In genomic region chr1:35243681-35244080, GRCh38 we compare ENCODE assay signal across 1 cellular context.
TF ChIP-seq lines count a peak whose summit lies in the region.

No MANE protein-coding gene starts in this region.

TF ChIP-seq in HepG2, 621 proteins besides CTCF, POLR2A, EP300 and RAD21 (continued from another document and continues in another):
- TF ChIP-seq ARID5B (CRISPR knock-in tag; IDR thresholded peaks at IDR 0.05) (peak; percentile 48; the same call in 1 of the 2 replicates), CREB1 (IDR thresholded peaks at IDR 0.05) (no peak), CREB1 (CRISPR knock-in tag; IDR thresholded peaks at IDR 0.05) (peak; percentile 43; the same call in 1 of the 2 replicates), ZNF556 (CRISPR knock-in tag; IDR thresholded peaks at IDR 0.05; ENCODE audit: borderline replicate concordance) (no peak), HNF4G (IDR thresholded peaks at IDR 0.05; ENCODE audit: borderline replicate concordance, low read depth, low read length) (peak; percentile 70), HNF4G (CRISPR knock-in tag; IDR thresholded peaks at IDR 0.05; ENCODE audit: borderline replicate concordance, low read depth) (no peak), DPF2 (CRISPR knock-in tag; IDR thresholded peaks at IDR 0.05; ENCODE audit: borderline replicate concordance, low read depth) (no peak), ZNF18 (CRISPR knock-in tag; IDR thresholded peaks at IDR 0.05; ENCODE audit: insufficient replicate concordance) (no peak), E2F5 (CRISPR knock-in tag; conservative IDR thresholded peaks at IDR 0.05) (no peak), ZSCAN22 (CRISPR knock-in tag; IDR thresholded peaks at IDR 0.05) (no peak), ZNF362 (CRISPR knock-in tag; IDR thresholded peaks at IDR 0.05; ENCODE audit: borderline replicate concordance) (peak; percentile 19; the same call in 1 of the 2 replicates), ZNF503 (CRISPR knock-in tag; IDR thresholded peaks at IDR 0.05) (0 out of 2 replicates have a peak, but pooled peaks have one; percentile 17), PHB2 (IDR thresholded peaks at IDR 0.05; ENCODE audit: partially characterized antibody) (no peak), RAD51 (IDR thresholded peaks at IDR 0.05; ENCODE audit: borderline replicate concordance) (no peak), HNF4A (CRISPR knock-in tag; IDR thresholded peaks at IDR 0.05) (peak; percentile 86), CEBPG (CRISPR knock-in tag; IDR thresholded peaks at IDR 0.05) (no peak), ZNF644 (CRISPR knock-in tag; IDR thresholded peaks at IDR 0.05; ENCODE audit: low read depth) (0 out of 2 replicates have a peak, but pooled peaks have one; percentile 57), ZNF513 (CRISPR knock-in tag; conservative IDR thresholded peaks at IDR 0.05) (no peak), ZNF180 (CRISPR knock-in tag; IDR thresholded peaks at IDR 0.05; ENCODE audit: borderline replicate concordance, low read depth) (no peak), MEIS2 (CRISPR knock-in tag; IDR thresholded peaks at IDR 0.05) (0 out of 2 replicates have a peak, but pooled peaks have one; percentile 41), ATF7-NPFF (CRISPR knock-in tag; IDR thresholded peaks at IDR 0.05; ENCODE audit: low read depth) (no peak), HNF1A (IDR thresholded peaks at IDR 0.05; ENCODE audit: low read depth) (no peak), HNF1A (CRISPR knock-in tag; IDR thresholded peaks at IDR 0.05; ENCODE audit: borderline replicate concordance) (no peak), FOXJ3 (CRISPR knock-in tag; IDR thresholded peaks at IDR 0.05; ENCODE audit: borderline replicate concordance) (peak; percentile 28; the same call in 1 of the 2 replicates), ZNF576 (CRISPR knock-in tag; IDR thresholded peaks at IDR 0.05) (no peak), NCOR1 (IDR thresholded peaks at IDR 0.05; ENCODE audit: borderline replicate concordance, low read length) (peak; percentile 19; the same call in 1 of the 2 replicates), ZSCAN30 (CRISPR knock-in tag; IDR thresholded peaks at IDR 0.05) (no peak), PITX1 (CRISPR knock-in tag; IDR thresholded peaks at IDR 0.05) (peak; percentile 77), SP1 (IDR thresholded peaks at IDR 0.05) (no peak), SP1 (CRISPR knock-in tag; IDR thresholded peaks at IDR 0.05) (no peak), ZNF232 (CRISPR knock-in tag; IDR thresholded peaks at IDR 0.05; ENCODE audit: borderline replicate concordance) (no peak), ADNP (CRISPR knock-in tag; IDR thresholded peaks at IDR 0.05) (no peak), ZNF574 (CRISPR knock-in tag; IDR thresholded peaks at IDR 0.05) (no peak), PRPF4 (IDR thresholded peaks at IDR 0.05; ENCODE audit: low read depth, low read length, poor library complexity, severe bottlenecking) (no peak), MTF1 (CRISPR knock-in tag; IDR thresholded peaks at IDR 0.05) (no peak), REPIN1 (CRISPR knock-in tag; IDR thresholded peaks at IDR 0.05; ENCODE audit: borderline replicate concordance, low read depth) (no peak), ZNF264 (CRISPR knock-in tag; IDR thresholded peaks at IDR 0.05) (no peak), SCMH1 (CRISPR knock-in tag; IDR thresholded peaks at IDR 0.05; ENCODE audit: borderline replicate concordance) (no peak), BCLAF1 (IDR thresholded peaks at IDR 0.05) (no peak)
